22 cellular contexts compared by ENCODE assay signal in the genomic region with DNA sequence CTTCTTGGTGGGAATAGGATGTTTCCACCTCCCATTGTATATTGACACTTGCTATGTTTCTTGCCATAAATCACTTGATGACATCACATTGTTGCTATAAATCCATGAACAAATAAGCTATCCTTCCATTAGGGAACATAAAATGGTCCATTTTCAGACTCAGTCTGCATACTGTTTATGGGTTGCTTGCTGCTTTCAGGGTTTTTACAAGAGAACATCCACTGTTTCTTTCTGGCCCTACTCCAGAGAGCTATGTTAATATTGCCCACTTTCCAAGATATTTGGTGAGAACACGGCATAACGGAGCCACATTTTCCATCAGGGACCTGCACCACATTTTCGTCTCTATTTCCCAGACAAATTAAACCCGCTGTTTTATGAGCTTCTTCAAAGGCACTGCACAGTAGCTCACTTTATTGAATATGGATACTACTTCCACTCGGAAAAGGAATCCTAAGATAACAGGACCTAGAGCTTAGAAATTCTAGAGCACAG.
DNase-seq lines count a peak whose midpoint lies in the region; TF ChIP-seq lines count a peak whose summit lies in the region.
"Had no signal": no experiment of that assay in that cellular context is flagged by ENCODE, and none has a peak within 500 bp of the region (broad histone marks: within the 10 kb centered on the region; RNA-seq: fewer than 3 reads in every experiment).

No MANE protein-coding gene starts in this region.

- H3K27ac ChIP-seq in hepatocyte: peak overlapping the region; percentile 14
- H3K27ac ChIP-seq: A549; BLaER1 treated with 17β-estradiol and CSF1 and Interleukin-3, amounts not matched to agents 10 nM and 100 nM had no signal

- H3K9me3 ChIP-seq in hepatocyte (ENCODE audit: low read depth): no peaks in the 10 kb centered on the region
- H3K9me3 ChIP-seq: BE2C had no signal

- H3K36me3 ChIP-seq in hepatocyte (replicated peaks; ENCODE audit: insufficient read depth, low read depth): no peaks in the 10 kb centered on the region
- H3K36me3 ChIP-seq: BE2C; BLaER1 treated with 17β-estradiol and CSF1 and Interleukin-3, amounts not matched to agents 10 nM and 100 nM had no signal

- CTCF ChIA-PET in HEK293T (lab: Yijun Ruan, JAX): interaction anchor here (0.6 kb wide), 1 partner anchor 823 kb away, joined by 3 read pairs; no protein-coding TSS in a partner anchor

- no peak for TF ChIP-seq CTCF in hepatocyte (IDR thresholded peaks at IDR 0.05; ENCODE audit: poor library complexity)

- H3K79me2 ChIP-seq in hepatocyte: no peaks in the 10 kb centered on the region

- H3K27me3 ChIP-seq in hepatocyte: no peaks in the 10 kb centered on the region
- H3K27me3 ChIP-seq: BE2C; BLaER1 treated with 17β-estradiol and CSF1 and Interleukin-3, amounts not matched to agents 10 nM and 100 nM had no signal

- no peak overlapping the region for H3K4me2 ChIP-seq in hepatocyte
- H3K4me2 ChIP-seq: A549; BLaER1 treated with 17β-estradiol and CSF1 and Interleukin-3, amounts not matched to agents 10 nM and 100 nM; GM23338 had no signal

- H2AFZ ChIP-seq in hepatocyte: no peak overlapping the region
- H2AFZ ChIP-seq: GM23338 had no signal

- 64% methylated on average over 5 of the region's 5 CpGs for WGBS in hepatocyte (ENCODE audit: low lambda C conversion rate, missing lambda C conversion rate)

- POLR2A ChIA-PET in HEK293T (lab: Yijun Ruan, JAX): interaction anchor here (0.6 to 1.1 kb wide), 2 partner anchors 54 to 917 kb away, joined by 4 to 6 read pairs; no protein-coding TSS in a partner anchor

- no peak overlapping the region for H3K4me3 ChIP-seq in hepatocyte
- H3K4me3 ChIP-seq: A549; BLaER1 treated with 17β-estradiol and CSF1 and Interleukin-3, amounts not matched to agents 10 nM and 100 nM; GM12878; GM23338 had no signal

- no peaks in the 10 kb centered on the region for H4K20me1 ChIP-seq in hepatocyte (ENCODE audit: insufficient read depth, poor library complexity, severe bottlenecking)
- H4K20me1 ChIP-seq: BLaER1 treated with 17β-estradiol and CSF1 and Interleukin-3, amounts not matched to agents 10 nM and 100 nM had no signal

- DNase-seq in NCI-H748 (lab: John Stamatoyannopoulos, UW; ENCODE audit: unreplicated experiment) (peak; percentile 4), NCI-H748 treated with DMSO at 0.1 percent for 48 hours (lab: John Stamatoyannopoulos, UW) (no peak), HEK293T (ENCODE audit: extremely low spot score) (peak; percentile 71), hepatocyte (ENCODE audit: low spot score) (peak; percentile 18), DMS114 treated with DMSO at 0.1 percent for 48 hours (lab: John Stamatoyannopoulos, UW; ENCODE audit: unreplicated experiment) (no peak), hippocampal formation (lab: John Stamatoyannopoulos, UW) (no peak), epidermal melanocyte (ENCODE audit: insufficient read length, low spot score) (no peak)
- DNase-seq: 8988T; ACHN; AML-193; BE2C; CD4-positive, alpha-beta T cell; CD8-positive, alpha-beta memory T cell; DMS 273 treated with DMSO at 0.1 percent for 48 hours; DMS79; EL; GDM1; H9 had no signal

- H3K9me2 ChIP-seq in hepatocyte (replicated peaks; ENCODE audit: insufficient read depth): no peaks in the 10 kb centered on the region

- no peaks in the 10 kb centered on the region for H3K4me1 ChIP-seq in hepatocyte (ENCODE audit: insufficient read depth)
- H3K4me1 ChIP-seq: A549; BE2C; BLaER1 treated with 17β-estradiol and CSF1 and Interleukin-3, amounts not matched to agents 10 nM and 100 nM had no signal

TF ChIP-seq in HEK293T, 16 proteins besides CTCF, POLR2A, EP300 and RAD21:
- TF ChIP-seq BHLHE40 (IDR thresholded peaks at IDR 0.05; ENCODE audit: borderline replicate concordance) (no peak), ZNF384 (IDR thresholded peaks at IDR 0.05) (peak; percentile 80), HDGF (IDR thresholded peaks at IDR 0.05; ENCODE audit: borderline replicate concordance) (no peak), L3MBTL2 (conservative IDR thresholded peaks at IDR 0.05) (no peak), ARNT (IDR thresholded peaks at IDR 0.05) (peak; percentile 89), TARDBP (IDR thresholded peaks at IDR 0.05) (peak; percentile 81), FOXA1 (IDR thresholded peaks at IDR 0.05) (peak; percentile 96), SP1 (IDR thresholded peaks at IDR 0.05) (no peak), ELF4 (IDR thresholded peaks at IDR 0.05) (peak; percentile 34; the same call in 1 of the 2 replicates), FOXM1 (IDR thresholded peaks at IDR 0.05; ENCODE audit: borderline replicate concordance) (0 out of 2 replicates have a peak, but pooled peaks have one; percentile 47), SUZ12 (IDR thresholded peaks at IDR 0.05) (no peak), CTBP1 (IDR thresholded peaks at IDR 0.05; ENCODE audit: borderline replicate concordance) (peak; percentile 100), FOXK2 (IDR thresholded peaks at IDR 0.05) (peak; percentile 88), NFRKB (IDR thresholded peaks at IDR 0.05) (no peak), LEF1 (IDR thresholded peaks at IDR 0.05; ENCODE audit: borderline replicate concordance) (peak; percentile 89)
- TF ChIP-seq, protein P1, sequence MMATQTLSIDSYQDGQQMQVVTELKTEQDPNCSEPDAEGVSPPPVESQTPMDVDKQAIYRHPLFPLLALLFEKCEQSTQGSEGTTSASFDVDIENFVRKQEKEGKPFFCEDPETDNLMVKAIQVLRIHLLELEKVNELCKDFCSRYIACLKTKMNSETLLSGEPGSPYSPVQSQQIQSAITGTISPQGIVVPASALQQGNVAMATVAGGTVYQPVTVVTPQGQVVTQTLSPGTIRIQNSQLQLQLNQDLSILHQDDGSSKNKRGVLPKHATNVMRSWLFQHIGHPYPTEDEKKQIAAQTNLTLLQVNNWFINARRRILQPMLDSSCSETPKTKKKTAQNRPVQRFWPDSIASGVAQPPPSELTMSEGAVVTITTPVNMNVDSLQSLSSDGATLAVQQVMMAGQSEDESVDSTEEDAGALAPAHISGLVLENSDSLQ (IDR thresholded peaks at IDR 0.05): peak; percentile 98

Comparison
In these comparisons a context has a peak if more than half of its experiments do, and no peak if none do; other contexts are left out.
1. DNase-seq: peak in NCI-H748 (single experiment), HEK293T (single experiment) and hepatocyte (single experiment); none in NCI-H748 treated with DMSO at 0.1 percent for 48 hours (single experiment), DMS114 treated with DMSO at 0.1 percent for 48 hours (single experiment), hippocampal formation (0 of 2) and epidermal melanocyte (single experiment).